8 cellular contexts compared by ENCODE assay signal in the genomic region with DNA sequence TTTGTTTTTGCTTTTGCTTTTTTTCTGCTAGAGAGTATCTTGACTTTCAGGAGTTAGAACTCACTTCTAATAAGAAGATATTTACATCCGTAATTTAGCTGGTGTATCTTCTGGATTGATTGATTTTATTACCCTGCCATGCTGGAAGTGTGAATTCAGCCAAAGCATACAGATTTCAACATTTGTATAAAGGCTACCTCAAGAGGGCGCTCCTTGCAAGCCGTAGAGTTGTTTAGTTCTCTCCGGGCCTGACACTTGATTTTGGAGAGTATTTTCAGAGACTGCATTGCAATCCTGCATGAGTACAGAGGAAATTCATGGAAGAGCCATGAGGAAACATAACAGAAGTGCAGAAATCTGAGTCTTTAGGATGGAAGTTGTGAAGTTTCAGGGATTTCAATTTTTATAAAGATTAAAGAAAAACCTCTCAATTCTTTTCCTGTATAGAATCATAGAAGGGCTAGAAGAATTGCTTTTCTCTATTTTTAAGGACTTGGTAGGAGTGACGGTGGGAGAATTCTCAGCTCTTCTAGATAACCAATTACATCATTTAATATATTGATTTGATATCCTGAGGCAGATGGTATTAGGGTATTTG.
DNase-seq lines count a peak whose midpoint lies in the region; ATAC-seq and TF ChIP-seq lines count a peak whose summit lies in the region.

No MANE protein-coding gene starts in this region.

- H3K4me3 Mint-ChIP-seq in central memory CD8-positive, alpha-beta T cell = no peak overlapping the region

- TF ChIP-seq CTCF in liver (IDR thresholded peaks at IDR 0.05; ENCODE audit: low read depth, low read length, missing input control) = peak; percentile 64

- H3K27ac Mint-ChIP-seq in central memory CD8-positive, alpha-beta T cell (ENCODE audit: low read depth) = no peak overlapping the region

- H3K4me1 ChIP-seq in liver (ENCODE audit: control insufficient read depth in 4 of 4, insufficient read depth in 4 of 4, low read length in 3 of 4) = no peaks in the 10 kb centered on the region

- no peaks in the 10 kb centered on the region for H3K36me3 ChIP-seq in liver (ENCODE audit: control insufficient read depth in 4 of 4, insufficient read depth in 3 of 4, low read depth in 1 of 4, low read length in 3 of 4)

- no peaks in the 10 kb centered on the region for H3K27me3 ChIP-seq in liver (ENCODE audit: control insufficient read depth in 4 of 4, insufficient read depth in 4 of 4, low read length in 3 of 4)

- no peak overlapping the region for H3K4me3 ChIP-seq in liver (ENCODE audit: low read depth in 1 of 3, low read length in 3 of 3)

- peak; percentile 84 for DNase-seq in GM03348 (ENCODE audit: low spot score)
- DNase-seq in NCI-H2196 (lab: John Stamatoyannopoulos, UW; ENCODE audit: unreplicated experiment) = peak; percentile 63
- peak; percentile 3 to 46 (median 24) for DNase-seq in activated CD4-positive, CD25-positive, alpha-beta regulatory T cell (lab: John Stamatoyannopoulos, UW)
- peak; percentile 28 to 32 for DNase-seq in central memory CD8-positive, alpha-beta T cell (ENCODE audit: low spot score in 2 of 2)
- peak; percentile 20 for DNase-seq in stimulated activated CD8-positive, alpha-beta memory T cell treated with anti-CD3 and anti-CD28 coated beads, Interleukin-12 subunit alpha, Interleukin-12 subunit beta, amount 100 ng/mL, for 24 hours (ENCODE audit: extremely low read depth)

- ATAC-seq in HG02798 (IDR thresholded peaks at IDR 0.05; ENCODE audit: poor library complexity, unreplicated experiment) (peak; percentile 71), GM18873 (IDR thresholded peaks at IDR 0.05; ENCODE audit: low FRiP score, unreplicated experiment) (no peak)
- peak; percentile 52 for ATAC-seq in central memory CD8-positive, alpha-beta T cell (replicated peaks; ENCODE audit: extremely low read depth, poor library complexity, severe bottlenecking)

- H3K9me3 Mint-ChIP-seq in central memory CD8-positive, alpha-beta T cell = no peaks in the 10 kb centered on the region

- H3K4me1 Mint-ChIP-seq in central memory CD8-positive, alpha-beta T cell = peaks cover 6% of the 10 kb centered on the region

- H3K27ac ChIP-seq in liver (ENCODE audit: low read depth in 1 of 2, low read length in 2 of 2) = no peak overlapping the region

- H3K9me3 ChIP-seq in liver (ENCODE audit: control insufficient read depth in 4 of 4, low read length in 3 of 4) = no peaks in the 10 kb centered on the region

- TF ChIP-seq RAD21 in liver (IDR thresholded peaks at IDR 0.05) = peak; percentile 93 to 95

- H3K36me3 Mint-ChIP-seq in central memory CD8-positive, alpha-beta T cell (ENCODE audit: insufficient read depth) = no peaks in the 10 kb centered on the region

- no peak overlapping the region for H3K9ac ChIP-seq in liver (ENCODE audit: low read depth in 1 of 2, low read length in 2 of 2)

- WGBS in liver = 14% methylated on average over 5 of the region's 5 CpGs

- no peaks in the 10 kb centered on the region for H3K27me3 Mint-ChIP-seq in central memory CD8-positive, alpha-beta T cell

TF ChIP-seq in liver, 16 proteins besides CTCF, POLR2A, EP300 and RAD21:
- TF ChIP-seq HNF4G (IDR thresholded peaks at IDR 0.05) (no peak), JUND (IDR thresholded peaks at IDR 0.05) (no peak), FOXA1 (IDR thresholded peaks at IDR 0.05) (no peak), SP1 (IDR thresholded peaks at IDR 0.05) (no peak), GABPA (IDR thresholded peaks at IDR 0.05 in 1 of 2, conservative IDR thresholded peaks at IDR 0.05 in 1 of 2) (no peak), NR2F2 (IDR thresholded peaks at IDR 0.05) (no peak), EGR1 (IDR thresholded peaks at IDR 0.05; ENCODE audit: low read depth in 2 of 2) (no peak), RXRA (IDR thresholded peaks at IDR 0.05) (no peak), TAF1 (conservative IDR thresholded peaks at IDR 0.05) (no peak), HNF4A (conservative IDR thresholded peaks at IDR 0.05) (no peak), FOXA2 (IDR thresholded peaks at IDR 0.05) (no peak), YY1 (IDR thresholded peaks at IDR 0.05) (no peak)
- TF ChIP-seq, protein P1, sequence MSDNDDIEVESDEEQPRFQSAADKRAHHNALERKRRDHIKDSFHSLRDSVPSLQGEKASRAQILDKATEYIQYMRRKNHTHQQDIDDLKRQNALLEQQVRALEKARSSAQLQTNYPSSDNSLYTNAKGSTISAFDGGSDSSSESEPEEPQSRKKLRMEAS (IDR thresholded peaks at IDR 0.05) = no peak
- TF ChIP-seq, protein P2, sequence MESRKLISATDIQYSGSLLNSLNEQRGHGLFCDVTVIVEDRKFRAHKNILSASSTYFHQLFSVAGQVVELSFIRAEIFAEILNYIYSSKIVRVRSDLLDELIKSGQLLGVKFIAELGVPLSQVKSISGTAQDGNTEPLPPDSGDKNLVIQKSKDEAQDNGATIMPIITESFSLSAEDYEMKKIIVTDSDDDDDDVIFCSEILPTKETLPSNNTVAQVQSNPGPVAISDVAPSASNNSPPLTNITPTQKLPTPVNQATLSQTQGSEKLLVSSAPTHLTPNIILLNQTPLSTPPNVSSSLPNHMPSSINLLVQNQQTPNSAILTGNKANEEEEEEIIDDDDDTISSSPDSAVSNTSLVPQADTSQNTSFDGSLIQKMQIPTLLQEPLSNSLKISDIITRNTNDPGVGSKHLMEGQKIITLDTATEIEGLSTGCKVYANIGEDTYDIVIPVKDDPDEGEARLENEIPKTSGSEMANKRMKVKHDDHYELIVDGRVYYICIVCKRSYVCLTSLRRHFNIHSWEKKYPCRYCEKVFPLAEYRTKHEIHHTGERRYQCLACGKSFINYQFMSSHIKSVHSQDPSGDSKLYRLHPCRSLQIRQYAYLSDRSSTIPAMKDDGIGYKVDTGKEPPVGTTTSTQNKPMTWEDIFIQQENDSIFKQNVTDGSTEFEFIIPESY (IDR thresholded peaks at IDR 0.05) = no peak
- TF ChIP-seq, protein P3, sequence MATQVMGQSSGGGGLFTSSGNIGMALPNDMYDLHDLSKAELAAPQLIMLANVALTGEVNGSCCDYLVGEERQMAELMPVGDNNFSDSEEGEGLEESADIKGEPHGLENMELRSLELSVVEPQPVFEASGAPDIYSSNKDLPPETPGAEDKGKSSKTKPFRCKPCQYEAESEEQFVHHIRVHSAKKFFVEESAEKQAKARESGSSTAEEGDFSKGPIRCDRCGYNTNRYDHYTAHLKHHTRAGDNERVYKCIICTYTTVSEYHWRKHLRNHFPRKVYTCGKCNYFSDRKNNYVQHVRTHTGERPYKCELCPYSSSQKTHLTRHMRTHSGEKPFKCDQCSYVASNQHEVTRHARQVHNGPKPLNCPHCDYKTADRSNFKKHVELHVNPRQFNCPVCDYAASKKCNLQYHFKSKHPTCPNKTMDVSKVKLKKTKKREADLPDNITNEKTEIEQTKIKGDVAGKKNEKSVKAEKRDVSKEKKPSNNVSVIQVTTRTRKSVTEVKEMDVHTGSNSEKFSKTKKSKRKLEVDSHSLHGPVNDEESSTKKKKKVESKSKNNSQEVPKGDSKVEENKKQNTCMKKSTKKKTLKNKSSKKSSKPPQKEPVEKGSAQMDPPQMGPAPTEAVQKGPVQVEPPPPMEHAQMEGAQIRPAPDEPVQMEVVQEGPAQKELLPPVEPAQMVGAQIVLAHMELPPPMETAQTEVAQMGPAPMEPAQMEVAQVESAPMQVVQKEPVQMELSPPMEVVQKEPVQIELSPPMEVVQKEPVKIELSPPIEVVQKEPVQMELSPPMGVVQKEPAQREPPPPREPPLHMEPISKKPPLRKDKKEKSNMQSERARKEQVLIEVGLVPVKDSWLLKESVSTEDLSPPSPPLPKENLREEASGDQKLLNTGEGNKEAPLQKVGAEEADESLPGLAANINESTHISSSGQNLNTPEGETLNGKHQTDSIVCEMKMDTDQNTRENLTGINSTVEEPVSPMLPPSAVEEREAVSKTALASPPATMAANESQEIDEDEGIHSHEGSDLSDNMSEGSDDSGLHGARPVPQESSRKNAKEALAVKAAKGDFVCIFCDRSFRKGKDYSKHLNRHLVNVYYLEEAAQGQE (IDR thresholded peaks at IDR 0.05) = no peak
- TF ChIP-seq, protein P4, sequence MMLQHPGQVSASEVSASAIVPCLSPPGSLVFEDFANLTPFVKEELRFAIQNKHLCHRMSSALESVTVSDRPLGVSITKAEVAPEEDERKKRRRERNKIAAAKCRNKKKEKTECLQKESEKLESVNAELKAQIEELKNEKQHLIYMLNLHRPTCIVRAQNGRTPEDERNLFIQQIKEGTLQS (IDR thresholded peaks at IDR 0.05) = no peak

Comparison
In these comparisons a context has a peak if more than half of its experiments do, and no peak if none do; other contexts are left out.
1. DNase-seq: peak in every context shown above with its lines; median percentile 84 in GM03348; 63 in NCI-H2196; 30 in central memory CD8-positive, alpha-beta T cell; 24 in activated CD4-positive, CD25-positive, alpha-beta regulatory T cell; 20 in stimulated activated CD8-positive, alpha-beta memory T cell treated with anti-CD3 and anti-CD28 coated beads, Interleukin-12 subunit alpha, Interleukin-12 subunit beta, amount 100 ng/mL, for 24 hours.